In genomic region chr7:73844848-73845460, GRCh38 we compare ENCODE assay signal across 1 cellular context.
TF ChIP-seq lines count a peak whose summit lies in the region.

No MANE protein-coding gene starts in this region.

TF ChIP-seq in K562, 482 proteins besides CTCF, POLR2A, EP300 and RAD21:
- peak; percentile 35 for TF ChIP-seq ZNF316 (IDR thresholded peaks at IDR 0.05)
- TF ChIP-seq ZNF384 (IDR thresholded peaks at IDR 0.05; ENCODE audit: low read depth, low read length), result peak; percentile 34; the same call in 1 of the 2 replicates
- TF ChIP-seq BCOR (IDR thresholded peaks at IDR 0.05), result peak; percentile 28; the same call in 1 of the 2 replicates
- TF ChIP-seq ZNF121 (CRISPR knock-in tag; conservative IDR thresholded peaks at IDR 0.05), result peak; percentile 89
- TF ChIP-seq MCM3 (IDR thresholded peaks at IDR 0.05), result no peak
- no peak for TF ChIP-seq EP400 (IDR thresholded peaks at IDR 0.05)
- TF ChIP-seq CEBPG (CRISPR knock-in tag; IDR thresholded peaks at IDR 0.05), result no peak
- TF ChIP-seq CEBPG (tag; conservative IDR thresholded peaks at IDR 0.05 in 1 of 2, IDR thresholded peaks at IDR 0.05 in 1 of 2), result 0 out of 4 replicates have a peak, but pooled peaks of 1 of the 2 experiments have one; percentile 24
- no peak for TF ChIP-seq PHB (CRISPR knock-in tag; IDR thresholded peaks at IDR 0.05)
- 0 out of 2 replicates have a peak, but pooled peaks have one; percentile 20 for TF ChIP-seq ATF3 (IDR thresholded peaks at IDR 0.05)
- no peak for TF ChIP-seq ATF3 (CRISPR knock-in tag; conservative IDR thresholded peaks at IDR 0.05)
- peak; percentile 39; the same call in 1 of the 2 replicates for TF ChIP-seq ADNP (tag; IDR thresholded peaks at IDR 0.05)
